In the genomic region with DNA sequence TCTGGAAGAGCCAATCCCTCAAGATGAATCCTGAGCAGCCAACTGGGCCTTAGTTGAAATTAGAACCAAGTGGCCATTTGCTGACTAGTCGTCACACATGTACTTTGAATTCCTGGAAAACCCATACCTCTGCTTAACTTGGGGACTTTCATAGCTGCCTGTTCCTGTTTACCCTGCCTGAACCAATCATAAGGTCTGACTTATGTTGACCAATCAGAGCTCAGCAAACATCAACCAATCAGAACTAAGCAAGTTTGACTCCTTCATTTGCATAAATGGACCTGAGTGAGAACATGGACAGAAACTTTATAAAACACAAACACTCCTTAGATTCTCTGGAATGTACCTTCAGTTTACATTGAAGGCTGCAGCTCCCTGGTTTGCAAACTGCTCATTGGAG, we compare ENCODE assay signal across 13 cellular contexts. TPM values are rescaled to one million over a fixed set of nuclear protein-coding genes. Genes with fewer than 3 reads are reported as not detected.
DNase-seq lines count a peak whose midpoint lies in the region; ATAC-seq and TF ChIP-seq lines count a peak whose summit lies in the region.
"Had no signal": no experiment of that assay in that cellular context is flagged by ENCODE, and none has a peak within 500 bp of the region (broad histone marks: within the 10 kb centered on the region; RNA-seq: fewer than 3 reads in every experiment).

No MANE protein-coding gene starts in this region.

- POLR2A ChIA-PET in WTC11 (lab: Charles Lee): no interaction called here

- H3K4me3 Mint-ChIP-seq in activated CD8-positive, alpha-beta memory T cell treated with anti-CD3 and anti-CD28 coated beads, Interleukin-2, amount 10 ng/mL, durations not matched to agents 7 days and 5 days: no peak overlapping the region
- no peak overlapping the region for H3K4me3 Mint-ChIP-seq in WTC11
- H3K4me3 Mint-ChIP-seq: type B pancreatic cell had no signal

- peaks cover 14% of the 10 kb centered on the region for H3K4me1 Mint-ChIP-seq in activated CD8-positive, alpha-beta memory T cell treated with anti-CD3 and anti-CD28 coated beads, Interleukin-2, amount 10 ng/mL, durations not matched to agents 7 days and 5 days
- peaks cover 37% of the 10 kb centered on the region for H3K4me1 Mint-ChIP-seq in WTC11

- DNase-seq in activated CD8-positive, alpha-beta memory T cell treated with anti-CD3 and anti-CD28 coated beads, Interleukin-2, amount 10 ng/mL, durations not matched to agents 7 days and 5 days: no peak
- no peak for DNase-seq in activated CD8-positive, alpha-beta memory T cell treated with anti-CD3 and anti-CD28 coated beads, Interleukin-2, amount 50 U/mL, for 48 hours
- no peak for DNase-seq in WTC11 (ENCODE audit: low spot score)
- peak; percentile 12 for DNase-seq in kidney glomerular epithelial cell (lab: John Stamatoyannopoulos, UW)
- no peak for DNase-seq in stimulated activated naive CD8-positive, alpha-beta T cell treated with anti-CD3 and anti-CD28 coated beads, Interleukin-15, Interleukin-2, amounts not matched to agents 100 U/mL and 50 U/mL, for 24 hours
- DNase-seq in dedifferentiated amniotic fluid mesenchymal stem cell (ENCODE audit: extremely low spot score): no peak
- DNase-seq: activated naive CD4-positive, alpha-beta T cell treated with Interleukin-2 at 50 U/mL for 16 hours; dermis blood vessel endothelial cell; H7; RPMI8226 had no signal

- CTCF ChIA-PET in activated CD8-positive, alpha-beta memory T cell treated with anti-CD3 and anti-CD28 coated beads, Interleukin-2, amount 10 ng/mL, durations not matched to agents 7 days and 5 days (lab: Charles Lee): interaction anchor here (0.6 to 0.8 kb wide), 2 partner anchors 42 to 298 kb away, joined by 3 read pairs; no protein-coding TSS in a partner anchor
- CTCF ChIA-PET in WTC11 (lab: Charles Lee): no interaction called here

- peaks cover 5% of the 10 kb centered on the region for H3K36me3 Mint-ChIP-seq in activated CD8-positive, alpha-beta memory T cell treated with anti-CD3 and anti-CD28 coated beads, Interleukin-2, amount 10 ng/mL, durations not matched to agents 7 days and 5 days
- H3K36me3 Mint-ChIP-seq in WTC11: no peaks in the 10 kb centered on the region
- H3K36me3 Mint-ChIP-seq: type B pancreatic cell had no signal

- peak; percentile 45 for ATAC-seq in activated CD8-positive, alpha-beta memory T cell treated with anti-CD3 and anti-CD28 coated beads, Interleukin-2, amount 10 ng/mL, durations not matched to agents 7 days and 5 days
- ATAC-seq in WTC11 (no peak), esophagus mucosa (no peak), GM19397 (IDR thresholded peaks at IDR 0.05; ENCODE audit: unreplicated experiment) (no peak)
- peak; percentile 32 for ATAC-seq in stimulated activated naive CD8-positive, alpha-beta T cell treated with anti-CD3 and anti-CD28 coated beads, Interleukin-15, Interleukin-2, amounts not matched to agents 100 U/mL and 50 U/mL, for 24 hours

- H3K27ac Mint-ChIP-seq in activated CD8-positive, alpha-beta memory T cell treated with anti-CD3 and anti-CD28 coated beads, Interleukin-2, amount 10 ng/mL, durations not matched to agents 7 days and 5 days: no peak overlapping the region
- peak overlapping the region; percentile 73; the same call in 1 of the 2 replicates for H3K27ac Mint-ChIP-seq in WTC11

- TF ChIP-seq CTCF in WTC11 (IDR thresholded peaks at IDR 0.05): no peak

- no peaks in the 10 kb centered on the region for H3K27me3 Mint-ChIP-seq in activated CD8-positive, alpha-beta memory T cell treated with anti-CD3 and anti-CD28 coated beads, Interleukin-2, amount 10 ng/mL, durations not matched to agents 7 days and 5 days
- no peaks in the 10 kb centered on the region for H3K27me3 Mint-ChIP-seq in WTC11 (ENCODE audit: low read depth)
- H3K27me3 Mint-ChIP-seq: type B pancreatic cell had no signal

- H3K9me3 Mint-ChIP-seq in activated CD8-positive, alpha-beta memory T cell treated with anti-CD3 and anti-CD28 coated beads, Interleukin-2, amount 10 ng/mL, durations not matched to agents 7 days and 5 days (ENCODE audit: low read depth): no peaks in the 10 kb centered on the region
- no peaks in the 10 kb centered on the region for H3K9me3 Mint-ChIP-seq in WTC11
- H3K9me3 Mint-ChIP-seq: type B pancreatic cell had no signal

TF ChIP-seq in WTC11, 78 proteins besides CTCF, POLR2A, EP300 and RAD21:
- TF ChIP-seq FOXP1 (CRISPR knock-in tag; IDR thresholded peaks at IDR 0.05; ENCODE audit: borderline replicate concordance) (no peak), ZNF423 (CRISPR knock-in tag; IDR thresholded peaks at IDR 0.05) (no peak), MXD4 (CRISPR knock-in tag; IDR thresholded peaks at IDR 0.05; ENCODE audit: borderline replicate concordance) (no peak), HMGA2 (CRISPR knock-in tag; IDR thresholded peaks at IDR 0.05) (no peak), TCF7 (CRISPR knock-in tag; IDR thresholded peaks at IDR 0.05; ENCODE audit: low read depth) (no peak), SMAD3 (CRISPR knock-in tag; IDR thresholded peaks at IDR 0.05; ENCODE audit: borderline replicate concordance) (no peak), USF2 (CRISPR knock-in tag; IDR thresholded peaks at IDR 0.05) (no peak)
- TF ChIP-seq, protein P1, sequence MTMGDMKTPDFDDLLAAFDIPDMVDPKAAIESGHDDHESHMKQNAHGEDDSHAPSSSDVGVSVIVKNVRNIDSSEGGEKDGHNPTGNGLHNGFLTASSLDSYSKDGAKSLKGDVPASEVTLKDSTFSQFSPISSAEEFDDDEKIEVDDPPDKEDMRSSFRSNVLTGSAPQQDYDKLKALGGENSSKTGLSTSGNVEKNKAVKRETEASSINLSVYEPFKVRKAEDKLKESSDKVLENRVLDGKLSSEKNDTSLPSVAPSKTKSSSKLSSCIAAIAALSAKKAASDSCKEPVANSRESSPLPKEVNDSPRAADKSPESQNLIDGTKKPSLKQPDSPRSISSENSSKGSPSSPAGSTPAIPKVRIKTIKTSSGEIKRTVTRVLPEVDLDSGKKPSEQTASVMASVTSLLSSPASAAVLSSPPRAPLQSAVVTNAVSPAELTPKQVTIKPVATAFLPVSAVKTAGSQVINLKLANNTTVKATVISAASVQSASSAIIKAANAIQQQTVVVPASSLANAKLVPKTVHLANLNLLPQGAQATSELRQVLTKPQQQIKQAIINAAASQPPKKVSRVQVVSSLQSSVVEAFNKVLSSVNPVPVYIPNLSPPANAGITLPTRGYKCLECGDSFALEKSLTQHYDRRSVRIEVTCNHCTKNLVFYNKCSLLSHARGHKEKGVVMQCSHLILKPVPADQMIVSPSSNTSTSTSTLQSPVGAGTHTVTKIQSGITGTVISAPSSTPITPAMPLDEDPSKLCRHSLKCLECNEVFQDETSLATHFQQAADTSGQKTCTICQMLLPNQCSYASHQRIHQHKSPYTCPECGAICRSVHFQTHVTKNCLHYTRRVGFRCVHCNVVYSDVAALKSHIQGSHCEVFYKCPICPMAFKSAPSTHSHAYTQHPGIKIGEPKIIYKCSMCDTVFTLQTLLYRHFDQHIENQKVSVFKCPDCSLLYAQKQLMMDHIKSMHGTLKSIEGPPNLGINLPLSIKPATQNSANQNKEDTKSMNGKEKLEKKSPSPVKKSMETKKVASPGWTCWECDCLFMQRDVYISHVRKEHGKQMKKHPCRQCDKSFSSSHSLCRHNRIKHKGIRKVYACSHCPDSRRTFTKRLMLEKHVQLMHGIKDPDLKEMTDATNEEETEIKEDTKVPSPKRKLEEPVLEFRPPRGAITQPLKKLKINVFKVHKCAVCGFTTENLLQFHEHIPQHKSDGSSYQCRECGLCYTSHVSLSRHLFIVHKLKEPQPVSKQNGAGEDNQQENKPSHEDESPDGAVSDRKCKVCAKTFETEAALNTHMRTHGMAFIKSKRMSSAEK (CRISPR knock-in tag; IDR thresholded peaks at IDR 0.05; ENCODE audit: borderline replicate concordance): no peak
- TF ChIP-seq, protein P2, sequence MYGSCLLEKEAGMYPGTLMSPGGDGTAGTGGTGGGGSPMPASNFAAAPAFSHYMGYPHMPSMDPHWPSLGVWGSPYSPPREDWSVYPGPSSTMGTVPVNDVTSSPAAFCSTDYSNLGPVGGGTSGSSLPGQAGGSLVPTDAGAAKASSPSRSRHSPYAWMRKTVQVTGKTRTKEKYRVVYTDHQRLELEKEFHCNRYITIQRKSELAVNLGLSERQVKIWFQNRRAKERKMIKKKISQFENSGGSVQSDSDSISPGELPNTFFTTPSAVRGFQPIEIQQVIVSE (CRISPR knock-in tag; IDR thresholded peaks at IDR 0.05; ENCODE audit: borderline replicate concordance): no peak

RNA-seq across cellular contexts. Expression of gene LATS2, which starts 50.8 kb away (rescaled TPM):
- 1 to 10 TPM; 2.8 to 4.7 TPM for total RNA-seq in activated CD8-positive, alpha-beta memory T cell treated with anti-CD3 and anti-CD28 coated beads, Interleukin-2, amount 10 ng/mL, durations not matched to agents 7 days and 5 days
- 27.5 to 31.2 TPM (median 28.9 TPM) in 3 replicates for total RNA-seq in WTC11 (2021)
- 7.1 TPM for total RNA-seq in esophagus mucosa

Comparison
In these comparisons a context has a peak if more than half of its experiments do, and no peak if none do; other contexts are left out.
1. ATAC-seq: peak in activated CD8-positive, alpha-beta memory T cell treated with anti-CD3 and anti-CD28 coated beads, Interleukin-2, amount 10 ng/mL, durations not matched to agents 7 days and 5 days (single experiment) and stimulated activated naive CD8-positive, alpha-beta T cell treated with anti-CD3 and anti-CD28 coated beads, Interleukin-15, Interleukin-2, amounts not matched to agents 100 U/mL and 50 U/mL, for 24 hours (single experiment); none in WTC11 (single experiment), esophagus mucosa (single experiment) and GM19397 (single experiment).